ENCODE assay signal across 18 cellular contexts in genomic region chr20:40908311-40908710, GRCh38.
"Had no signal": no experiment of that assay in that cellular context is flagged by ENCODE, and none has a peak within 500 bp of the region (broad histone marks: within the 10 kb centered on the region; RNA-seq: fewer than 3 reads in every experiment).

No MANE protein-coding gene starts in this region.

- DNase-seq: KBM-7, MG63, NCI-H1092, NCI-H1105 treated with DMSO at 0.1 percent for 48 hours, NCI-H1417 treated with DMSO at 0.1 percent for 48 hours, NCI-H146, NCI-H187 treated with DMSO at 0.1 percent for 48 hours, NCI-H2029 treated with DMSO at 0.1 percent for 48 hours, NCI-H2107, NCI-H2227 treated with DMSO at 0.1 percent for 48 hours, NCI-H510A treated with DMSO at 0.1 percent for 48 hours, NCI-H526, NCI-H82, Right ventricle myocardium superior, RPMI8226, SIG-M5 had no signal

- H3K4me3 ChIP-seq: MG63, SJSA1, SK-N-MC had no signal

- H3K36me3 ChIP-seq: MG63, SJSA1 had no signal

- H3K9me3 ChIP-seq: MG63, SJSA1 had no signal

- H3K4me1 ChIP-seq: SJSA1 had no signal

- H3K27ac ChIP-seq: SJSA1, SK-N-MC had no signal

- H3K27me3 ChIP-seq: MG63, SJSA1 had no signal
